ENCODE assay signal across 8 cellular contexts in the genomic region with DNA sequence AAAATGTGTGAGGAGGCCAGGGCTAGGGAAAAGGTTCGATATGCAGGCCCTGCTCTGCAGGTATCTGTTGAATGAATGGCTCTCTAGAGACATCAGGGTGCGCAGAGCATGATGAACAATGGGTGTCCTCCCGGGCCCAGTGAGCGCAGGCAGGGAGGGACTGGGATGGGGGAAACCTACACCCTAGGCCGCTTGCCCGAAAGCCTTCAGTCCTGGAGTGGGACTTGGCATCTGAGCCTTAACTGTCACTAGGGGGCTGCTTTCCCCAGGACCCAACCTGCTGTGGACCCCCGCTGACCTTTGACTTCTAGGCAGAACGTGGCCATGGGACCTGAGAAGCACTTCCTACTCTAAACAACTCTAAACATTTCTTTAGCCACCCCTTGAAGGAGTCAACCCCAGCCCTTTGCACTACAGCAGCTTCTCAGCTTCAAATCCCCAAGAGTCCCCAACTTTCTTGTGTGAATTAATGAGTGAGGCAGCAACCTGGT. TPM values are rescaled to one million over a fixed set of nuclear protein-coding genes. Genes with fewer than 3 reads are reported as not detected.
A peak's percentile ranks its signal among the peaks of the same experiment; 100 is the strongest.
DNase-seq lines count a peak whose midpoint lies in the region; ATAC-seq, FAIRE-seq and TF ChIP-seq lines count a peak whose summit lies in the region.

No MANE protein-coding gene starts in this region.

- peaks cover 17% of the 10 kb centered on the region for H3K4me1 ChIP-seq in ACC112 (ENCODE audit: control insufficient read depth, insufficient read depth, low read length, unreplicated experiment)
- peaks cover 8% of the 10 kb centered on the region for H3K4me1 ChIP-seq in MM.1S (ENCODE audit: low read length)
- H3K4me1 ChIP-seq in naive thymus-derived CD4-positive, alpha-beta T cell (ENCODE audit: control insufficient read depth in 2 of 2, insufficient read depth in 2 of 2, low read length in 2 of 2), result peaks cover 13 to 17% of the 10 kb centered on the region in 2 donors

- intact Hi-C loops in dendritic cell treated with granulocyte-macrophage colony-stimulating factor and Interleukin-4, amounts not matched to agents 40 ng/mL and 50 ng/mL, for 4 days (cut with micrococcal nuclease), result no loop called here
- intact Hi-C loops in naive thymus-derived CD4-positive, alpha-beta T cell (cut with micrococcal nuclease), result loop anchor here (2.0 kb wide), 2 partner anchors 24 to 34 kb away; a partner anchor contains a TSS

- H3K36me3 ChIP-seq in ACC112 (ENCODE audit: insufficient read depth, low read length), result no peaks in the 10 kb centered on the region; the same call in 1 of the 2 replicates
- H3K36me3 ChIP-seq in MM.1S (replicated peaks; ENCODE audit: insufficient read depth, low read length), result no peaks in the 10 kb centered on the region
- H3K36me3 ChIP-seq in naive thymus-derived CD4-positive, alpha-beta T cell (ENCODE audit: control insufficient read depth in 2 of 3, insufficient read depth in 3 of 3, low read length in 3 of 3), result no peaks in the 10 kb centered on the region

- ATAC-seq in naive thymus-derived CD4-positive, alpha-beta T cell, result no peak
- ATAC-seq in HG02571 (IDR thresholded peaks at IDR 0.05; ENCODE audit: unreplicated experiment) (no peak), HG02938 (IDR thresholded peaks at IDR 0.05; ENCODE audit: unreplicated experiment) (no peak)

- H3F3A ChIP-seq in MM.1S (ENCODE audit: insufficient read depth, low read length), result peaks cover 3% of the 10 kb centered on the region; the same call in 1 of the 2 replicates

- peaks cover 7% of the 10 kb centered on the region for H3K79me2 ChIP-seq in ACC112 (ENCODE audit: control insufficient read depth, insufficient read depth, low read length, unreplicated experiment)
- H3K79me2 ChIP-seq in MM.1S (ENCODE audit: low read length), result no peaks in the 10 kb centered on the region

- H3K9me3 Mint-ChIP-seq in dendritic cell treated with granulocyte-macrophage colony-stimulating factor and Interleukin-4, amounts not matched to agents 40 ng/mL and 50 ng/mL, for 4 days, result no peaks in the 10 kb centered on the region
- H3K9me3 Mint-ChIP-seq in naive thymus-derived CD4-positive, alpha-beta T cell, result no peaks in the 10 kb centered on the region

- CTCF ChIA-PET in naive thymus-derived CD4-positive, alpha-beta T cell (lab: Charles Lee), result interaction anchor here (0.6 to 2.6 kb wide), 5 partner anchors 9 to 286 kb away, joined by 3 to 18 read pairs (median 4); no protein-coding TSS in a partner anchor

- no peak for TF ChIP-seq CTCF in MM.1S (IDR thresholded peaks at IDR 0.05; ENCODE audit: low read length)

- H3K4me3 ChIP-seq in ACC112 (ENCODE audit: low read depth, low read length), result peak overlapping the region; percentile 99
- peak overlapping the region; percentile 72 for H3K4me3 ChIP-seq in MM.1S (ENCODE audit: low read length)
- peak overlapping the region; percentile 25 for H3K4me3 ChIP-seq in naive thymus-derived CD4-positive, alpha-beta T cell (ENCODE audit: low read length)

- H3K9ac ChIP-seq in MM.1S (ENCODE audit: low read length), result peak overlapping the region; percentile 51; the same call in 1 of the 2 replicates

- H3K27me3 ChIP-seq in ACC112 (ENCODE audit: insufficient read depth, low read length), result no peaks in the 10 kb centered on the region
- H3K27me3 ChIP-seq in MM.1S (replicated peaks; ENCODE audit: insufficient read depth, low read length), result no peaks in the 10 kb centered on the region
- H3K27me3 ChIP-seq in naive thymus-derived CD4-positive, alpha-beta T cell (ENCODE audit: control insufficient read depth in 2 of 2, insufficient read depth in 2 of 2, low read length in 2 of 2), result no peaks in the 10 kb centered on the region

- peak overlapping the region; percentile 72 for H3K27ac Mint-ChIP-seq in dendritic cell treated with granulocyte-macrophage colony-stimulating factor and Interleukin-4, amounts not matched to agents 40 ng/mL and 50 ng/mL, for 4 days
- H3K27ac Mint-ChIP-seq in naive thymus-derived CD4-positive, alpha-beta T cell, result peak overlapping the region in 8 of 9 donors; percentile 49 to 89 (median 62)

- peak overlapping the region; percentile 96 for H3K27ac ChIP-seq in ACC112 (ENCODE audit: low read depth, low read length)
- H3K27ac ChIP-seq in MM.1S (ENCODE audit: low read length), result no peak overlapping the region
- H3K27ac ChIP-seq in naive thymus-derived CD4-positive, alpha-beta T cell (ENCODE audit: low read depth, low read length), result no peak overlapping the region

- no peaks in the 10 kb centered on the region for H3K9me2 ChIP-seq in MM.1S (replicated peaks; ENCODE audit: insufficient read depth, low read length)

- H3K9me3 ChIP-seq in MM.1S (replicated peaks; ENCODE audit: insufficient read depth, low read length), result no peaks in the 10 kb centered on the region
- H3K9me3 ChIP-seq in naive thymus-derived CD4-positive, alpha-beta T cell (ENCODE audit: control insufficient read depth in 2 of 3, low read length in 3 of 3), result no peaks in the 10 kb centered on the region

- no peaks in the 10 kb centered on the region for H3K27me3 Mint-ChIP-seq in dendritic cell treated with granulocyte-macrophage colony-stimulating factor and Interleukin-4, amounts not matched to agents 40 ng/mL and 50 ng/mL, for 4 days
- no peaks in the 10 kb centered on the region for H3K27me3 Mint-ChIP-seq in naive thymus-derived CD4-positive, alpha-beta T cell

- H3K4me1 Mint-ChIP-seq in dendritic cell treated with granulocyte-macrophage colony-stimulating factor and Interleukin-4, amounts not matched to agents 40 ng/mL and 50 ng/mL, for 4 days (ENCODE audit: low read depth), result peaks cover 73% of the 10 kb centered on the region
- peaks cover 21 to 52% (median 41%) of the 10 kb centered on the region in 7 donors for H3K4me1 Mint-ChIP-seq in naive thymus-derived CD4-positive, alpha-beta T cell

- no peaks in the 10 kb centered on the region for H4K20me1 ChIP-seq in MM.1S (ENCODE audit: insufficient read depth, low read length)

- peaks cover 33% of the 10 kb centered on the region for H3K36me3 Mint-ChIP-seq in dendritic cell treated with granulocyte-macrophage colony-stimulating factor and Interleukin-4, amounts not matched to agents 40 ng/mL and 50 ng/mL, for 4 days (ENCODE audit: low read depth)
- no peaks in the 10 kb centered on the region for H3K36me3 Mint-ChIP-seq in naive thymus-derived CD4-positive, alpha-beta T cell

- H3K4me3 Mint-ChIP-seq in dendritic cell treated with granulocyte-macrophage colony-stimulating factor and Interleukin-4, amounts not matched to agents 40 ng/mL and 50 ng/mL, for 4 days, result peak overlapping the region; percentile 69
- H3K4me3 Mint-ChIP-seq in naive thymus-derived CD4-positive, alpha-beta T cell, result peak overlapping the region; percentile 72 to 90 (median 82)

- DNase-seq in MM.1S, result no peak
- no peak for DNase-seq in naive thymus-derived CD4-positive, alpha-beta T cell
- no peak for DNase-seq in GM19239 (ENCODE audit: insufficient read length, low spot score)
- DNase-seq in stimulated activated CD4-positive, alpha-beta T cell treated with anti-CD3 and anti-CD28 coated beads, Interleukin-12 subunit alpha, Interleukin-12 subunit beta, amount 100 ng/mL, for 4 hours, result no peak

- FAIRE-seq in GM19239 (lab: Jason Lieb, UNC), result no peak

- peak overlapping the region; percentile 83 for H3K4me2 ChIP-seq in MM.1S (ENCODE audit: low read depth, low read length)

- POLR2A ChIA-PET in naive thymus-derived CD4-positive, alpha-beta T cell (lab: Charles Lee), result interaction anchor here (1.4 to 2.1 kb wide), 2 partner anchors 10 to 22 kb away, joined by 6 to 14 read pairs; no protein-coding TSS in a partner anchor

- H2AFZ ChIP-seq in ACC112 (ENCODE audit: low read length, unreplicated experiment), result peak overlapping the region; percentile 14
- H2AFZ ChIP-seq in MM.1S (ENCODE audit: low read length), result peak overlapping the region; percentile 91

RNA-seq across cellular contexts. Expression of a gene that starts 0.4 kb away (rescaled TPM):
- total RNA-seq in naive thymus-derived CD4-positive, alpha-beta T cell, result 10 to 100 TPM; 13.0 to 17.0 (median 15.2) TPM
- 1 to 10 TPM; 5.9 to 6.6 TPM for polyA plus RNA-seq in naive thymus-derived CD4-positive, alpha-beta T cell

RNA-seq across cellular contexts. Expression of a gene that starts 7.4 kb away (rescaled TPM):
- not detected for total RNA-seq in naive thymus-derived CD4-positive, alpha-beta T cell
- polyA plus RNA-seq in naive thymus-derived CD4-positive, alpha-beta T cell, result not detected

RNA-seq across cellular contexts. Expression of a gene that starts 15.9 kb away (rescaled TPM):
- total RNA-seq in naive thymus-derived CD4-positive, alpha-beta T cell, result under 1 TPM in 1 of 5 experiments, not detected in 4; 0.24 TPM
- not detected for polyA plus RNA-seq in naive thymus-derived CD4-positive, alpha-beta T cell

RNA-seq across cellular contexts. Expression of a gene that starts 25.2 kb away (rescaled TPM):
- under 1 TPM in 3 of 5 experiments, not detected in 2; 0.24 to 0.93 (median 0.45) TPM for total RNA-seq in naive thymus-derived CD4-positive, alpha-beta T cell
- under 1 TPM; 0.09 to 0.13 TPM for polyA plus RNA-seq in naive thymus-derived CD4-positive, alpha-beta T cell

RNA-seq across cellular contexts. Expression of a gene that starts 25.4 kb away (rescaled TPM):
- total RNA-seq in naive thymus-derived CD4-positive, alpha-beta T cell, result 100 to 1,000 TPM; 107 to 172 (median 136) TPM
- 100 to 1,000 TPM in 1 of 2 donors, 10 to 100 TPM in 1; 93.0 to 105 TPM for polyA plus RNA-seq in naive thymus-derived CD4-positive, alpha-beta T cell

Comparison
In these comparisons a context has a peak if more than half of its experiments do, and no peak if none do; other contexts are left out.
1. H3K4me3 ChIP-seq: peak in every context shown above with its lines; median percentile 99 in ACC112; 72 in MM.1S; 25 in naive thymus-derived CD4-positive, alpha-beta T cell.